In genomic region chr17:49647256-49647585, GRCh38 we compare ENCODE assay signal across 1 cellular context.
TF ChIP-seq lines count a peak whose summit lies in the region.

No MANE protein-coding gene starts in this region.

TF ChIP-seq in HepG2, 621 proteins besides CTCF, POLR2A, EP300 and RAD21 (continued from another document):
- TF ChIP-seq MBNL3 (CRISPR knock-in tag; conservative IDR thresholded peaks at IDR 0.05), result no peak
